ENCODE assay signal across 19 cellular contexts in genomic region chr12:46223047-46223446, GRCh38. TPM values are rescaled to one million over a fixed set of nuclear protein-coding genes. Genes with fewer than 3 reads are reported as not detected.
A peak's percentile ranks its signal among the peaks of the same experiment; 100 is the strongest.
DNase-seq lines count a peak whose midpoint lies in the region; ATAC-seq lines count a peak whose summit lies in the region.
"Had no signal": no experiment of that assay in that cellular context is flagged by ENCODE, and none has a peak within 500 bp of the region (broad histone marks: within the 10 kb centered on the region; RNA-seq: fewer than 3 reads in every experiment).

No MANE protein-coding gene starts in this region.

- H3K4me3 ChIP-seq in effector memory CD4-positive, alpha-beta T cell (ENCODE audit: insufficient read depth, low read depth, low read length, poor library complexity, severe bottlenecking) = no peak overlapping the region
- H3K4me3 ChIP-seq: body of pancreas, gastrocnemius medialis, testis had no signal

- H3K9me3 ChIP-seq in effector memory CD4-positive, alpha-beta T cell (ENCODE audit: control insufficient read depth, low read length) = no peaks in the 10 kb centered on the region
- H3K9me3 ChIP-seq: body of pancreas, gastrocnemius medialis, testis had no signal

- no peaks in the 10 kb centered on the region for H3K9me3 Mint-ChIP-seq in activated naive CD4-positive, alpha-beta T cell treated with anti-CD3 and anti-CD28 coated beads, Interleukin-2, amount 10 ng/mL, durations not matched to agents 7 days and 5 days
- H3K9me3 Mint-ChIP-seq in T-cell = no peaks in the 10 kb centered on the region
- H3K9me3 Mint-ChIP-seq in stimulated activated effector memory CD8-positive, alpha-beta T cell treated with anti-CD3 and anti-CD28 coated beads, Interleukin-12 subunit alpha, Interleukin-12 subunit beta, amount 100 ng/mL, for 72 hours = no peaks in the 10 kb centered on the region

- peaks cover 87% of the 10 kb centered on the region for H3K4me1 Mint-ChIP-seq in activated naive CD4-positive, alpha-beta T cell treated with anti-CD3 and anti-CD28 coated beads, Interleukin-2, amount 10 ng/mL, durations not matched to agents 7 days and 5 days
- peaks cover 93 to 97% (median 97%) of the 10 kb centered on the region in 3 donors for H3K4me1 Mint-ChIP-seq in T-cell
- H3K4me1 Mint-ChIP-seq in stimulated activated effector memory CD8-positive, alpha-beta T cell treated with anti-CD3 and anti-CD28 coated beads, Interleukin-12 subunit alpha, Interleukin-12 subunit beta, amount 100 ng/mL, for 72 hours = peaks cover 70% of the 10 kb centered on the region

- H3K4me3 Mint-ChIP-seq in activated naive CD4-positive, alpha-beta T cell treated with anti-CD3 and anti-CD28 coated beads, Interleukin-2, amount 10 ng/mL, durations not matched to agents 7 days and 5 days = no peak overlapping the region
- peak overlapping the region; percentile 17 to 79 (median 32) for H3K4me3 Mint-ChIP-seq in T-cell
- H3K4me3 Mint-ChIP-seq in stimulated activated effector memory CD8-positive, alpha-beta T cell treated with anti-CD3 and anti-CD28 coated beads, Interleukin-12 subunit alpha, Interleukin-12 subunit beta, amount 100 ng/mL, for 72 hours = peak overlapping the region; percentile 15

- POLR2A ChIA-PET in T-cell (lab: Charles Lee) = interaction anchor here (0.6 to 1.6 kb wide), 3 partner anchors 28 to 43 kb away, joined by 3 to 9 read pairs (median 3); no protein-coding TSS in a partner anchor

- ATAC-seq in T-cell (replicated peaks in 1 of 4) (no peak), GM21447 (IDR thresholded peaks at IDR 0.05; ENCODE audit: unreplicated experiment) (no peak), HG02970 (IDR thresholded peaks at IDR 0.05; ENCODE audit: low FRiP score, unreplicated experiment) (no peak), HG02610 (IDR thresholded peaks at IDR 0.05; ENCODE audit: unreplicated experiment) (no peak)
- ATAC-seq in stimulated activated effector memory CD8-positive, alpha-beta T cell treated with anti-CD3 and anti-CD28 coated beads, Interleukin-12 subunit alpha, Interleukin-12 subunit beta, amount 100 ng/mL, for 72 hours = no peak
- ATAC-seq: body of pancreas, gastrocnemius medialis, left lobe of liver, sciatic nerve had no signal

- peaks cover 16% of the 10 kb centered on the region for H3K36me3 ChIP-seq in effector memory CD4-positive, alpha-beta T cell (ENCODE audit: control insufficient read depth, insufficient read depth, low read length)

- peaks cover 91% of the 10 kb centered on the region for H3K36me3 Mint-ChIP-seq in activated naive CD4-positive, alpha-beta T cell treated with anti-CD3 and anti-CD28 coated beads, Interleukin-2, amount 10 ng/mL, durations not matched to agents 7 days and 5 days
- H3K36me3 Mint-ChIP-seq in T-cell = peaks cover 81% of the 10 kb centered on the region
- peaks cover 94% of the 10 kb centered on the region for H3K36me3 Mint-ChIP-seq in stimulated activated effector memory CD8-positive, alpha-beta T cell treated with anti-CD3 and anti-CD28 coated beads, Interleukin-12 subunit alpha, Interleukin-12 subunit beta, amount 100 ng/mL, for 72 hours

- H3K4me1 ChIP-seq in effector memory CD4-positive, alpha-beta T cell (ENCODE audit: control insufficient read depth, insufficient read depth, low read length, poor library complexity, severe bottlenecking) = peaks cover 55% of the 10 kb centered on the region
- H3K4me1 ChIP-seq: testis had no signal

- DNase-seq in activated naive CD4-positive, alpha-beta T cell treated with anti-CD3 and anti-CD28 coated beads, Interleukin-2, amount 10 ng/mL, durations not matched to agents 7 days and 5 days = no peak
- no peak for DNase-seq in activated naive CD4-positive, alpha-beta T cell treated with Interleukin-2 at 50 U/mL for 16 hours
- no peak for DNase-seq in T-cell
- DNase-seq in effector memory CD4-positive, alpha-beta T cell = no peak
- DNase-seq in stimulated activated effector memory CD8-positive, alpha-beta T cell treated with anti-CD3 and anti-CD28 coated beads, Interleukin-12 subunit alpha, Interleukin-12 subunit beta, amount 100 ng/mL, for 72 hours (ENCODE audit: low spot score in 2 of 2) = no peak
- DNase-seq: activated CD4-positive, alpha-beta T cell treated with anti-CD3 and anti-CD28 coated beads for 4 hours; activated effector memory CD4-positive, alpha-beta T cell treated with Interleukin-2 at 50 U/mL for 16 hours; body of pancreas; Calu3; gastrocnemius medialis; NCI-H2029; NCI-H510A; stimulated activated CD4-positive, alpha-beta T cell treated with anti-CD3 and anti-CD28 coated beads, Interleukin-2, amount 100 ng/mL, for 24 hours; testis had no signal

- CTCF ChIA-PET in activated naive CD4-positive, alpha-beta T cell treated with anti-CD3 and anti-CD28 coated beads, Interleukin-2, amount 10 ng/mL, durations not matched to agents 7 days and 5 days (lab: Charles Lee) = no interaction called here
- CTCF ChIA-PET in T-cell (lab: Charles Lee) = no interaction called here

- peak overlapping the region; percentile 92 for H3K27ac ChIP-seq in effector memory CD4-positive, alpha-beta T cell (ENCODE audit: insufficient read depth, low read length, poor library complexity, severe bottlenecking)
- H3K27ac ChIP-seq: body of pancreas, gastrocnemius medialis, testis had no signal

- peak overlapping the region; percentile 96 for H3K27ac Mint-ChIP-seq in activated naive CD4-positive, alpha-beta T cell treated with anti-CD3 and anti-CD28 coated beads, Interleukin-2, amount 10 ng/mL, durations not matched to agents 7 days and 5 days
- H3K27ac Mint-ChIP-seq in T-cell = peak overlapping the region; percentile 98 to 99
- peak overlapping the region; percentile 99 for H3K27ac Mint-ChIP-seq in stimulated activated effector memory CD8-positive, alpha-beta T cell treated with anti-CD3 and anti-CD28 coated beads, Interleukin-12 subunit alpha, Interleukin-12 subunit beta, amount 100 ng/mL, for 72 hours

- H3K27me3 ChIP-seq in effector memory CD4-positive, alpha-beta T cell (replicated peaks; ENCODE audit: control insufficient read depth, insufficient read depth, low read length, poor library complexity, severe bottlenecking) = no peaks in the 10 kb centered on the region
- H3K27me3 ChIP-seq: body of pancreas, gastrocnemius medialis, testis had no signal

- no peaks in the 10 kb centered on the region for H3K27me3 Mint-ChIP-seq in activated naive CD4-positive, alpha-beta T cell treated with anti-CD3 and anti-CD28 coated beads, Interleukin-2, amount 10 ng/mL, durations not matched to agents 7 days and 5 days
- no peaks in the 10 kb centered on the region for H3K27me3 Mint-ChIP-seq in T-cell

RNA-seq across cellular contexts. Expression of gene SLC38A1, which starts 45.8 kb away (rescaled TPM):
- 100 to 1,000 TPM; 273 to 321 (median 286) TPM for total RNA-seq in T-cell
